38 cellular contexts compared by ENCODE assay signal in genomic region chr2:237549216-237550056, GRCh38. TPM values are rescaled to one million over a fixed set of nuclear protein-coding genes. Genes with fewer than 3 reads are reported as not detected.
"Had no signal": no experiment of that assay in that cellular context is flagged by ENCODE, and none has a peak within 500 bp of the region (broad histone marks: within the 10 kb centered on the region; RNA-seq: fewer than 3 reads in every experiment).

No MANE protein-coding gene starts in this region.

- H3K4me1 ChIP-seq: adrenal gland, body of pancreas, colonic mucosa, prostate gland, tibial nerve had no signal

- H3K36me3 ChIP-seq: adrenal gland, gastroesophageal sphincter, neutrophil, ovary, WERI-Rb-1 had no signal

- H3K27ac Mint-ChIP-seq: activated naive CD8-positive, alpha-beta T cell treated with anti-CD3 and anti-CD28 coated beads for 36 hours; immature natural killer cell; natural killer cell treated with Interleukin-12 subunit alpha and Interleukin-12 subunit beta and Interleukin-15 and Interleukin-18, amount 100 ng/mL, for 72 hours had no signal

- ATAC-seq: activated CD4-positive, CD25-positive, alpha-beta regulatory T cell treated with anti-CD3 and anti-CD28 coated beads, Interleukin-2, amount 50 U/mL, for 24 hours; body of pancreas; gastroesophageal sphincter; heart left ventricle; mucosa of descending colon; T-helper 17 cell had no signal

- H3K27ac ChIP-seq: adrenal gland, body of pancreas, colonic mucosa, epithelial cell of prostate, gastroesophageal sphincter, heart left ventricle, lower lobe of right lung, neutrophil, ovary, prostate gland, suprapubic skin, tibial nerve, WERI-Rb-1 had no signal

- H3K4me3 Mint-ChIP-seq: activated naive CD8-positive, alpha-beta T cell treated with anti-CD3 and anti-CD28 coated beads for 36 hours; immature natural killer cell; natural killer cell treated with Interleukin-12 subunit alpha and Interleukin-12 subunit beta and Interleukin-15 and Interleukin-18, amount 100 ng/mL, for 72 hours; T-helper 17 cell had no signal

- H3K9me3 Mint-ChIP-seq: activated naive CD8-positive, alpha-beta T cell treated with anti-CD3 and anti-CD28 coated beads for 36 hours had no signal

- H3K27me3 Mint-ChIP-seq: activated naive CD8-positive, alpha-beta T cell treated with anti-CD3 and anti-CD28 coated beads for 36 hours had no signal

- H3K4me1 Mint-ChIP-seq: activated naive CD8-positive, alpha-beta T cell treated with anti-CD3 and anti-CD28 coated beads for 36 hours; immature natural killer cell had no signal

- H3K27me3 ChIP-seq: adrenal gland, body of pancreas, colonic mucosa, gastroesophageal sphincter, heart left ventricle, ovary, suprapubic skin, tibial nerve had no signal

- H3K4me2 ChIP-seq: smooth muscle cell had no signal

- DNase-seq: activated CD4-positive, alpha-beta T cell treated with anti-CD3 and anti-CD28 coated beads for 48 hours; activated CD4-positive, alpha-beta T cell treated with anti-CD3 and anti-CD28 coated beads, Interleukin-2, amount 50 U/mL, for 48 hours; activated CD8-positive, alpha-beta memory T cell treated with anti-CD3 and anti-CD28 coated beads for 24 hours; activated effector memory CD4-positive, alpha-beta T cell treated with Interleukin-2 at 50 U/mL for 16 hours; activated naive CD4-positive, alpha-beta T cell treated with Interleukin-2 at 50 U/mL for 16 hours; activated naive CD8-positive, alpha-beta T cell treated with anti-CD3 and anti-CD28 coated beads for 36 hours; adrenal gland; aorta; body of pancreas; colonic mucosa; effector CD8-positive, alpha-beta T cell; heart left ventricle; hypothalamus; immature natural killer cell; lower lobe of right lung; mesenchymal stem cell; mucosa of descending colon; ovary; retina; stimulated activated CD4-positive, alpha-beta T cell treated with anti-CD3 and anti-CD28 coated beads, Interleukin-15, amount 100 ng/mL, for 24 hours; stimulated activated CD4-positive, alpha-beta T cell treated with anti-CD3 and anti-CD28 coated beads, Interleukin-2, amount 100 ng/mL, for 24 hours; stimulated activated naive CD4-positive, alpha-beta T cell; SW 1271; T-helper 17 cell; T1000; WERI-Rb-1 had no signal

- H3K9me3 ChIP-seq: adrenal gland, body of pancreas, colonic mucosa, gastroesophageal sphincter, heart left ventricle, lower lobe of right lung, mucosa of descending colon, neutrophil, ovary, prostate gland, suprapubic skin had no signal

- H3K4me3 ChIP-seq: adrenal gland, body of pancreas, colonic mucosa, gastroesophageal sphincter, heart left ventricle, lower lobe of right lung, mucosa of descending colon, ovary, prostate gland, smooth muscle cell, suprapubic skin, tibial nerve had no signal

- H3K36me3 Mint-ChIP-seq: activated naive CD8-positive, alpha-beta T cell treated with anti-CD3 and anti-CD28 coated beads for 36 hours; immature natural killer cell; natural killer cell treated with Interleukin-12 subunit alpha and Interleukin-12 subunit beta and Interleukin-15 and Interleukin-18, amount 100 ng/mL, for 72 hours had no signal

RNA-seq across cellular contexts. Expression of gene PRLH, which starts 16.9 kb away (rescaled TPM):
- total RNA-seq: activated naive CD8-positive, alpha-beta T cell treated with anti-CD3 and anti-CD28 coated beads for 36 hours; adrenal gland; aorta; body of pancreas; colonic mucosa; dermis microvascular lymphatic vessel endothelial cell; gastroesophageal sphincter; heart left ventricle; kidney epithelial cell; lower lobe of right lung; mucosa of descending colon; myocyte; natural killer cell treated with Interleukin-12 subunit alpha and Interleukin-12 subunit beta and Interleukin-15 and Interleukin-18, amount 100 ng/mL, for 72 hours; ovary; prostate gland; smooth muscle cell; suprapubic skin; T-helper 17 cell; tibial nerve had no signal
- polyA plus RNA-seq: adrenal gland, aorta, heart left ventricle, immature natural killer cell, ovary, smooth muscle cell had no signal

RNA-seq across cellular contexts. Expression of gene RAB17, which starts 41.1 kb away (rescaled TPM):
- total RNA-seq: natural killer cell treated with Interleukin-12 subunit alpha and Interleukin-12 subunit beta and Interleukin-15 and Interleukin-18, amount 100 ng/mL, for 72 hours; T-helper 17 cell had no signal
- polyA plus RNA-seq: immature natural killer cell had no signal
